8 cellular contexts compared by ENCODE assay signal in genomic region chr18:10525563-10526210, GRCh38. TPM values are rescaled to one million over a fixed set of nuclear protein-coding genes. Genes with fewer than 3 reads are reported as not detected.
DNase-seq lines count a peak whose midpoint lies in the region; ATAC-seq, FAIRE-seq and TF ChIP-seq lines count a peak whose summit lies in the region.

Gene NAPG (plus strand): TSS chr18:10526027. CDS start chr18:10526103, 76 bp downstream.

- H3K27me3 Mint-ChIP-seq in chondrocyte (ENCODE audit: low read depth), result no peaks in the 10 kb centered on the region

- no peaks in the 10 kb centered on the region for H3K9me3 Mint-ChIP-seq in chondrocyte (ENCODE audit: low read depth)

- no peak for FAIRE-seq in kidney (lab: Jason Lieb, UNC)

- H3K4me1 ChIP-seq in kidney (ENCODE audit: control insufficient read depth in 1 of 2, insufficient read depth in 1 of 2, low read depth in 1 of 2, low read length in 2 of 2), result peaks cover 0 to 10% of the 10 kb centered on the region in 2 donors

- peak within 1 kb of the TSS; percentile 76 to 85 for H3K27ac ChIP-seq in kidney (ENCODE audit: low read depth in 2 of 2, low read length in 2 of 2)

- peak; percentile 95 for DNase-seq in AG10803 (ENCODE audit: low read depth)
- peak; percentile 75 for DNase-seq in NCI-H510A (lab: John Stamatoyannopoulos, UW)
- peak; percentile 87 for DNase-seq in activated CD4-positive, alpha-beta T cell treated with anti-CD3 and anti-CD28 coated beads for 1 hour
- peak; percentile 97 for DNase-seq in chondrocyte (ENCODE audit: low spot score)
- peak; percentile 97 for DNase-seq in kidney
- peak; percentile 92 for DNase-seq in stimulated activated CD4-positive, alpha-beta T cell treated with anti-CD3 and anti-CD28 coated beads, Interleukin-15, amount 100 ng/mL, for 24 hours

- H3K4me1 Mint-ChIP-seq in chondrocyte (ENCODE audit: low read depth), result peaks cover 44% of the 10 kb centered on the region

- intact Hi-C loops in kidney (cut with DNase I), result no loop called here

- no peaks in the 10 kb centered on the region for H3K36me3 Mint-ChIP-seq in chondrocyte (ENCODE audit: low read depth)

- TF ChIP-seq CTCF in AG10803 (conservative IDR thresholded peaks at IDR 0.05; ENCODE audit: low read length) (no peak), chondrocyte (IDR thresholded peaks at IDR 0.05) (no peak), kidney (IDR thresholded peaks at IDR 0.05; ENCODE audit: borderline replicate concordance, extremely low read depth, insufficient read depth) (peak; percentile 2)

- H3K4me3 ChIP-seq in AG10803 (ENCODE audit: low read length), result peak within 1 kb of the TSS; percentile 98
- H3K4me3 ChIP-seq in kidney (ENCODE audit: low read length in 2 of 2), result peak within 1 kb of the TSS; percentile 96 to 97

- H3K27ac Mint-ChIP-seq in chondrocyte (ENCODE audit: unreplicated experiment), result peak within 1 kb of the TSS; percentile 98

- H3K9ac ChIP-seq in kidney (ENCODE audit: low read length in 2 of 2), result peak within 1 kb of the TSS; percentile 79 to 96

- no peaks in the 10 kb centered on the region for H3K36me3 ChIP-seq in kidney (ENCODE audit: control insufficient read depth in 1 of 2, insufficient read depth in 2 of 2, low read length in 2 of 2)

- ATAC-seq in GM19035 (IDR thresholded peaks at IDR 0.05; ENCODE audit: unreplicated experiment), result peak; percentile 75
- ATAC-seq in HG03354 (IDR thresholded peaks at IDR 0.05; ENCODE audit: poor library complexity, severe bottlenecking, unreplicated experiment), result peak; percentile 81

- peak within 1 kb of the TSS; percentile 95 for H3K4me3 Mint-ChIP-seq in chondrocyte (ENCODE audit: unreplicated experiment)

- no peaks in the 10 kb centered on the region for H3K9me3 ChIP-seq in kidney (ENCODE audit: control insufficient read depth in 1 of 2, low read length in 2 of 2)

RNA-seq across cellular contexts. Expression of gene NAPG, which starts in this region (rescaled TPM):
- total RNA-seq in chondrocyte, result 32.0 to 49.0 TPM (median 34.7 TPM) in 3 replicates
- 39.4 TPM for total RNA-seq in kidney
- 15.0 TPM for polyA plus RNA-seq in kidney (ENCODE audit: insufficient read depth, low read depth, low replicate concordance)

Comparison
In these comparisons a context has a peak if more than half of its experiments do, and no peak if none do; other contexts are left out.
1. Peak in every context shown above with its lines: DNase-seq, ATAC-seq, H3K4me3 ChIP-seq and H3K27ac ChIP-seq.